ENCODE assay signal across 8 cellular contexts in the genomic region with DNA sequence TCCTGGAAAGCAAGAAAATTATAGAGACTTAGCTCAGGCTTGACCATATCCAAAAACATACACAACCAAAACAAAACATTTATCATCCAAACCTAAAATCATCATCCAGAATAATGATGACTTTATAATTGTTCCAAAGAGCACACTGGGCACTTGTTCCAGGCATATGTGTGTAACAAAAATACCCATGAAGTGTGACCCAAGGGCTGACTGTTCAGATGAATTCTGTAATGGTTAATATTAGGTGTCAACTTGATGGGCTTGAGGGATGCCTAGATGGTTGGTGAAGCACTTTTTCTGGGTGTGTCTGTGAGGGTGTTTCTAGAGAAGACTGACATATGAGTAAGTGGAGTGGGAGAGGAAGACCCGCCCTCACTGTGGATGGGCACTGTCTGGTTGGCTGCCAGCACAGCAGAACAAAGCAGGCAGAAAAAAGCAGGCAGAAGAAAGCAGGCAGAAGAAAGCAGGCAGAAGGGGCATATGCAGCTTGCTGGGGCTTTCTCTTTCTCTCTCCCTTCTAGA. TPM values are rescaled to one million over a fixed set of nuclear protein-coding genes. Genes with fewer than 3 reads are reported as not detected.
DNase-seq lines count a peak whose midpoint lies in the region; ATAC-seq and TF ChIP-seq lines count a peak whose summit lies in the region.

No MANE protein-coding gene starts in this region.

- H3K9me3 ChIP-seq in body of pancreas = no peaks in the 10 kb centered on the region

- WGBS in body of pancreas, 2 donors = 65 to 68% methylated on average over 1 of the region's 1 CpG

- no peak for TF ChIP-seq CTCF in body of pancreas (IDR thresholded peaks at IDR 0.05)

- H3K36me3 ChIP-seq in body of pancreas (replicated peaks in 1 of 2; ENCODE audit: insufficient read depth in 1 of 2, low read depth in 2 of 2) = no peaks in the 10 kb centered on the region

- ATAC-seq in body of pancreas (no peak), HG02571 (IDR thresholded peaks at IDR 0.05; ENCODE audit: unreplicated experiment) (no peak), HG02973 (IDR thresholded peaks at IDR 0.05; ENCODE audit: unreplicated experiment) (no peak), HG03039 (IDR thresholded peaks at IDR 0.05; ENCODE audit: unreplicated experiment) (no peak)

- no peak overlapping the region for H3K4me3 ChIP-seq in body of pancreas

- DNase-seq in DMS153 treated with DMSO at 0.1 percent for 48 hours (lab: John Stamatoyannopoulos, UW; ENCODE audit: unreplicated experiment) (peak; percentile 50), NCI-H1105 (lab: John Stamatoyannopoulos, UW) (peak; percentile 5), myocyte (ENCODE audit: low read depth) (peak; percentile 86), body of pancreas (no peak)
- DNase-seq in activated T-cell treated with anti-CD3 and anti-CD28 coated beads, Interleukin-2, amount 50 U/mL, for 48 hours = peak; percentile 39 to 48

- TF ChIP-seq POLR2A in body of pancreas (IDR thresholded peaks at IDR 0.05) = no peak

- no peaks in the 10 kb centered on the region for H3K27me3 ChIP-seq in body of pancreas

- H3K27ac ChIP-seq in body of pancreas = peak overlapping the region in 1 of 4 donors; percentile 8

- no peaks in the 10 kb centered on the region for H3K4me1 ChIP-seq in body of pancreas

- intact Hi-C loops in body of pancreas (cut with DNase I) = no loop called here

RNA-seq across cellular contexts. Expression of a gene that starts 43.1 kb away (rescaled TPM):
- total RNA-seq in myocyte (not detected in 2 replicates), body of pancreas (1 to 10 TPM in 1 of 2 donors, not detected in 1; 2.1 TPM)
- polyA plus RNA-seq in myocyte (2012) = not detected

RNA-seq across cellular contexts. Expression of a gene that starts 43.6 kb away (rescaled TPM):
- total RNA-seq in myocyte (3.8 and 4.2 TPM in 2 replicates), body of pancreas (1 to 10 TPM; 4.6 to 5.2 TPM)
- polyA plus RNA-seq in myocyte (2012) = 2.7 TPM

Comparison
In these comparisons a context has a peak if more than half of its experiments do, and no peak if none do; other contexts are left out.
1. DNase-seq: peak in DMS153 treated with DMSO at 0.1 percent for 48 hours (single experiment), NCI-H1105 (single experiment), activated T-cell treated with anti-CD3 and anti-CD28 coated beads, Interleukin-2, amount 50 U/mL, for 48 hours (2 of 2) and myocyte (single experiment); none in body of pancreas (0 of 4).